ENCODE assay signal across 17 cellular contexts in genomic region chr6:86686496-86686895, GRCh38.
A peak's percentile ranks its signal among the peaks of the same experiment; 100 is the strongest.
DNase-seq lines count a peak whose midpoint lies in the region; ATAC-seq and TF ChIP-seq lines count a peak whose summit lies in the region.
"Had no signal": no experiment of that assay in that cellular context is flagged by ENCODE, and none has a peak within 500 bp of the region (broad histone marks: within the 10 kb centered on the region; RNA-seq: fewer than 3 reads in every experiment).

No MANE protein-coding gene starts in this region.

- H3K4me1 ChIP-seq in BE2C: peaks cover 26% of the 10 kb centered on the region
- H3K4me1 ChIP-seq: BLaER1 treated with 17β-estradiol and CSF1 and Interleukin-3, amounts not matched to agents 10 nM and 100 nM had no signal

- DNase-seq in BE2C (peak; percentile 73), T1000 (lab: John Stamatoyannopoulos, UW) (peak; percentile 29), left kidney (ENCODE audit: low read depth, low spot score) (peak; percentile 64), renal cortical epithelial cell (ENCODE audit: low read depth) (peak; percentile 4), Right ventricle myocardium inferior (ENCODE audit: missing footprints) (no peak), GM03348 (ENCODE audit: low spot score) (no peak)
- DNase-seq: 8988T; AML-193; Calu3; CD4-positive, CD25-positive, alpha-beta regulatory T cell; DMS79 treated with DMSO at 0.1 percent for 48 hours; EL; GDM1; HCEC 1CT; HFFc6 had no signal

- no peaks in the 10 kb centered on the region for H3K27me3 ChIP-seq in BE2C
- H3K27me3 ChIP-seq: BLaER1 treated with 17β-estradiol and CSF1 and Interleukin-3, amounts not matched to agents 10 nM and 100 nM had no signal

- TF ChIP-seq CTCF in BE2C (IDR thresholded peaks at IDR 0.05; ENCODE audit: low read depth, low read length): no peak

- no peak for ATAC-seq in Right ventricle myocardium inferior
- no peak for ATAC-seq in GM21717 (IDR thresholded peaks at IDR 0.05; ENCODE audit: unreplicated experiment)

- no peaks in the 10 kb centered on the region for H3K36me3 ChIP-seq in BE2C
- H3K36me3 ChIP-seq: BLaER1 treated with 17β-estradiol and CSF1 and Interleukin-3, amounts not matched to agents 10 nM and 100 nM had no signal

- no peaks in the 10 kb centered on the region for H3K9me3 ChIP-seq in BE2C
- H3K9me3 ChIP-seq: BLaER1 treated with 17β-estradiol and CSF1 and Interleukin-3, amounts not matched to agents 10 nM and 100 nM had no signal

- intact Hi-C loops in Right ventricle myocardium inferior (cut with DNase I): no loop called here

- no peak overlapping the region for H3K4me3 ChIP-seq in BE2C (ENCODE audit: low read depth, low read length)
- H3K4me3 ChIP-seq: BLaER1 treated with 17β-estradiol and CSF1 and Interleukin-3, amounts not matched to agents 10 nM and 100 nM had no signal

Comparison
In these comparisons a context has a peak if more than half of its experiments do, and no peak if none do; other contexts are left out.
1. DNase-seq: peak in BE2C (single experiment), T1000 (single experiment), left kidney (single experiment) and renal cortical epithelial cell (single experiment); none in Right ventricle myocardium inferior (single experiment) and GM03348 (single experiment).